11 cellular contexts compared by ENCODE assay signal in the genomic region with DNA sequence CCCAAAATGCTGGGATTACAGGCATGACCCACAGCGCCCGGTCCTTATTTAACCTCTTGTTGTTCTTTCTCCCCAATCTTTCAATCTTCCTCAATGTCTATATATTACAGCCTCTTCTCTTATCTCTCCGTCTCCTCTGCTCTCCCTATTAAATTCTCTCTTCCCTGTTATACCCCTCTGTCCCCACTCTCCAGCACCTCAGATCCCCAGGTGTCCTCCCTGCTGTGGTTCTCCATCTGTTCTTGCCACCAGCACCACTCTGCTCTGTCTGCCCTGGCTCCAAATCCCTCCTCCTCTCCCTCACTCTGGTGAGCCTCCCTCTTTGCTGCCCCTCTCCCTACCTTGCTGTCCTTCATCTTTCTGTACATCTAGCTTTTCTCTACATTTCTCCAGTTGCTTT. TPM values are rescaled to one million over a fixed set of nuclear protein-coding genes. Genes with fewer than 3 reads are reported as not detected.
A peak's percentile ranks its signal among the peaks of the same experiment; 100 is the strongest.
DNase-seq lines count a peak whose midpoint lies in the region; ATAC-seq and TF ChIP-seq lines count a peak whose summit lies in the region.
"Had no signal": no experiment of that assay in that cellular context is flagged by ENCODE, and none has a peak within 500 bp of the region (broad histone marks: within the 10 kb centered on the region; RNA-seq: fewer than 3 reads in every experiment).

No MANE protein-coding gene starts in this region.

- no peak for TF ChIP-seq CTCF in CD8-positive, alpha-beta T cell (IDR thresholded peaks at IDR 0.05)
- no peak for TF ChIP-seq CTCF in breast epithelium (IDR thresholded peaks at IDR 0.05)

- H3K9me2 ChIP-seq in Karpas-422 (replicated peaks; ENCODE audit: insufficient read depth, low read length), result no peaks in the 10 kb centered on the region

- peak overlapping the region; percentile 81 for H3K27ac Mint-ChIP-seq in CD8-positive, alpha-beta T cell
- H3K27ac Mint-ChIP-seq in natural killer cell treated with Interleukin-12 subunit alpha and Interleukin-12 subunit beta and Interleukin-15 and Interleukin-18, amount 100 ng/mL, for 72 hours, result peak overlapping the region; percentile 61 to 90

- ATAC-seq in CD8-positive, alpha-beta T cell, result no peak
- no peak for ATAC-seq in natural killer cell treated with Interleukin-12 subunit alpha and Interleukin-12 subunit beta and Interleukin-15 and Interleukin-18, amount 100 ng/mL, for 72 hours
- no peak for ATAC-seq in HG02678 (IDR thresholded peaks at IDR 0.05; ENCODE audit: unreplicated experiment)
- ATAC-seq in esophagus mucosa, result no peak

- H3K4me2 ChIP-seq in Karpas-422 (ENCODE audit: low read depth, low read length, poor library complexity, severe bottlenecking), result peak overlapping the region; percentile 99

- CTCF ChIA-PET in CD8-positive, alpha-beta T cell (lab: Charles Lee), result no interaction called here

- H3K4me1 Mint-ChIP-seq in CD8-positive, alpha-beta T cell (ENCODE audit: low read depth), result peaks cover 32% of the 10 kb centered on the region
- H3K4me1 Mint-ChIP-seq in natural killer cell treated with Interleukin-12 subunit alpha and Interleukin-12 subunit beta and Interleukin-15 and Interleukin-18, amount 100 ng/mL, for 72 hours (ENCODE audit: low read depth in 2 of 2), result peaks cover 32 to 45% of the 10 kb centered on the region in 2 donors

- no peaks in the 10 kb centered on the region for H4K20me1 ChIP-seq in Karpas-422 (ENCODE audit: insufficient read depth, low read depth, low read length)

- no peaks in the 10 kb centered on the region for H3K27me3 Mint-ChIP-seq in CD8-positive, alpha-beta T cell (ENCODE audit: low read depth)
- H3K27me3 Mint-ChIP-seq in natural killer cell treated with Interleukin-12 subunit alpha and Interleukin-12 subunit beta and Interleukin-15 and Interleukin-18, amount 100 ng/mL, for 72 hours, result no peaks in the 10 kb centered on the region

- H3K27ac ChIP-seq in CD8-positive, alpha-beta T cell (ENCODE audit: low read depth, low read length), result no peak overlapping the region
- peak overlapping the region; percentile 13; the same call in 1 of the 2 replicates for H3K27ac ChIP-seq in Karpas-422 (ENCODE audit: low read length)
- H3K27ac ChIP-seq in breast epithelium, result no peak overlapping the region

- intact Hi-C loops in CD8-positive, alpha-beta T cell (cut with DNase I, micrococcal nuclease), result no loop called here
- intact Hi-C loops in breast epithelium (cut with DNase I; ENCODE audit: low total_unique reads), result no loop called here

- peaks cover 5% of the 10 kb centered on the region for H3K9me3 Mint-ChIP-seq in CD8-positive, alpha-beta T cell
- H3K9me3 Mint-ChIP-seq in natural killer cell treated with Interleukin-12 subunit alpha and Interleukin-12 subunit beta and Interleukin-15 and Interleukin-18, amount 100 ng/mL, for 72 hours, result peaks cover 4% of the 10 kb centered on the region

- POLR2A ChIA-PET in CD8-positive, alpha-beta T cell (lab: Charles Lee), result no interaction called here

- no peaks in the 10 kb centered on the region for H3K36me3 ChIP-seq in CD8-positive, alpha-beta T cell (ENCODE audit: insufficient read depth, low read length)
- H3K36me3 ChIP-seq in Karpas-422 (ENCODE audit: insufficient read depth, low read length) (peaks cover 17% of the 10 kb centered on the region), breast epithelium (no peaks in the 10 kb centered on the region)

- H3K4me3 ChIP-seq in CD8-positive, alpha-beta T cell (ENCODE audit: low read depth, low read length), result no peak overlapping the region
- H3K4me3 ChIP-seq in Karpas-422 (ENCODE audit: low read length) (peak overlapping the region; percentile 96), breast epithelium (peak overlapping the region in 2 of 3 donors; percentile 51 to 72)

- H3K79me2 ChIP-seq in Karpas-422 (ENCODE audit: low read length), result peaks cover 54% of the 10 kb centered on the region

- no peaks in the 10 kb centered on the region for H3K27me3 ChIP-seq in CD8-positive, alpha-beta T cell (ENCODE audit: insufficient read depth, low read length)
- H3K27me3 ChIP-seq in Karpas-422 (ENCODE audit: low read length), result no peaks in the 10 kb centered on the region
- no peaks in the 10 kb centered on the region for H3K27me3 ChIP-seq in breast epithelium

- peak overlapping the region; percentile 86 for H3K9ac ChIP-seq in Karpas-422 (ENCODE audit: low read length)

- H3K36me3 Mint-ChIP-seq in CD8-positive, alpha-beta T cell, result peaks cover 29% of the 10 kb centered on the region
- peaks cover 37% of the 10 kb centered on the region for H3K36me3 Mint-ChIP-seq in natural killer cell treated with Interleukin-12 subunit alpha and Interleukin-12 subunit beta and Interleukin-15 and Interleukin-18, amount 100 ng/mL, for 72 hours

- no peak overlapping the region for H2AFZ ChIP-seq in Karpas-422 (ENCODE audit: low read length)

- DNase-seq in CD8-positive, alpha-beta T cell, result no peak
- DNase-seq in Karpas-422 (no peak), breast epithelium (ENCODE audit: low spot score in 2 of 2) (no peak), NCI-H146 treated with DMSO at 0.1 percent for 48 hours (lab: John Stamatoyannopoulos, UW; ENCODE audit: unreplicated experiment) (no peak), HCEC 1CT (no peak)
- no peak for DNase-seq in natural killer cell treated with Interleukin-12 subunit alpha and Interleukin-12 subunit beta and Interleukin-15 and Interleukin-18, amount 100 ng/mL, for 72 hours (ENCODE audit: low spot score)
- DNase-seq: kidney, NCI-H2107, T1000 had no signal

- TF ChIP-seq POLR2A in breast epithelium (IDR thresholded peaks at IDR 0.05), result no peak

- H3K9me3 ChIP-seq in CD8-positive, alpha-beta T cell (ENCODE audit: low read length), result no peaks in the 10 kb centered on the region
- H3K9me3 ChIP-seq in Karpas-422 (ENCODE audit: low read length) (no peaks in the 10 kb centered on the region), breast epithelium (no peaks in the 10 kb centered on the region)

- no peaks in the 10 kb centered on the region for H3K4me1 ChIP-seq in CD8-positive, alpha-beta T cell (ENCODE audit: insufficient read depth, low read length)
- peaks cover 23% of the 10 kb centered on the region for H3K4me1 ChIP-seq in Karpas-422 (ENCODE audit: low read length)
- no peaks in the 10 kb centered on the region for H3K4me1 ChIP-seq in breast epithelium

- H3K4me3 Mint-ChIP-seq in CD8-positive, alpha-beta T cell, result peak overlapping the region; percentile 92
- peak overlapping the region; percentile 87 for H3K4me3 Mint-ChIP-seq in natural killer cell treated with Interleukin-12 subunit alpha and Interleukin-12 subunit beta and Interleukin-15 and Interleukin-18, amount 100 ng/mL, for 72 hours

RNA-seq across cellular contexts. Expression of a gene that starts 1.1 kb away (rescaled TPM):
- total RNA-seq in CD8-positive, alpha-beta T cell, result 10 to 100 TPM; 17.5 to 17.8 TPM
- total RNA-seq in Karpas-422 (2014; rRNA removed; shearing (Covaris generic); ENCODE audit: low replicate concordance), result 23.5 and 35.3 TPM in 2 replicates
- total RNA-seq in breast epithelium (10 to 100 TPM in 2 of 3 donors, 1 to 10 TPM in 1; 9.8 to 13.3 (median 12.4) TPM), esophagus mucosa (6.1 TPM)
- total RNA-seq in natural killer cell treated with Interleukin-12 subunit alpha and Interleukin-12 subunit beta and Interleukin-15 and Interleukin-18, amount 100 ng/mL, for 72 hours, result 10 to 100 TPM; 11.5 to 35.2 TPM

RNA-seq across cellular contexts. Expression of a gene that starts 35.9 kb away (rescaled TPM):
- total RNA-seq in CD8-positive, alpha-beta T cell, result 1 to 10 TPM; 1.7 to 3.0 TPM
- 36.2 and 66.7 TPM in 2 replicates for total RNA-seq in Karpas-422 (2014; rRNA removed; shearing (Covaris generic); ENCODE audit: low replicate concordance)
- total RNA-seq in breast epithelium, result 10 to 100 TPM; 10.2 to 23.0 (median 15.7) TPM
- 10 to 100 TPM; 11.3 to 24.7 TPM for total RNA-seq in natural killer cell treated with Interleukin-12 subunit alpha and Interleukin-12 subunit beta and Interleukin-15 and Interleukin-18, amount 100 ng/mL, for 72 hours
- 10.2 TPM for total RNA-seq in esophagus mucosa

RNA-seq across cellular contexts. Expression of a gene that starts 50.7 kb away (rescaled TPM):
- total RNA-seq in CD8-positive, alpha-beta T cell, result 10 to 100 TPM; 22.4 to 23.0 TPM
- 17.2 and 25.9 TPM in 2 replicates for total RNA-seq in Karpas-422 (2014; rRNA removed; shearing (Covaris generic); ENCODE audit: low replicate concordance)
- 10 to 100 TPM; 11.8 to 23.0 (median 16.7) TPM for total RNA-seq in breast epithelium
- total RNA-seq in natural killer cell treated with Interleukin-12 subunit alpha and Interleukin-12 subunit beta and Interleukin-15 and Interleukin-18, amount 100 ng/mL, for 72 hours, result 10 to 100 TPM; 39.1 to 50.7 TPM
- 6.9 TPM for total RNA-seq in esophagus mucosa
